Comparison of ENCODE assay signal across 8 cellular contexts in the genomic region with DNA sequence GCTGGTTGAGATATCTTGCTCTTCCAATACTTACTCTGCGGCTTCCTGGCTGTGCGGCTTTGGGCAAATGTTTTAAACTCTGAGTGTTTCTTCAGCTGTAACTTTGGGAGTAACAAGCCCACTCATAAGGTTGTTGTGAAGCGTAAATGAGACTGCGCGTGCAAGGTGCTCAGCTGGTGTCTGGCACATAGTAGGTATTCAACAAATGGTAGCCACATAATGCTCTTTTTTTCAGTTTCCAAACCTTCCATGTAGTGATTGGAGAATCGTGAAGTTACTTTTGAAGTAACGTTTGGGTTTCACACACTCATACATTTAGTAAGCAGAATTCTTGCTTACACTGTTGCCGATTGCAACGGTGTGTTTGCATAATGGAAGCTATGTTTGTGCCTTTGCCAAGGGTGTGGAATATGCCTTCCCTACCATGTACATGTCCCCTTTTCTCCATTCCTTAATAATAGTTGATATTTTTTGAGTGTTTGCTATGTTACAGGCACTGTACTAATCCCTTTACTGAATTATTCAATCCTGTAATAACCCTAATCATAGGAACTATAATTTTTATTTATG. TPM values are rescaled to one million over a fixed set of nuclear protein-coding genes. Genes with fewer than 3 reads are reported as not detected.
DNase-seq lines count a peak whose midpoint lies in the region; TF ChIP-seq lines count a peak whose summit lies in the region.

No MANE protein-coding gene starts in this region.

- peaks cover 19% of the 10 kb centered on the region for H3K4me1 Mint-ChIP-seq in osteocyte (ENCODE audit: unreplicated experiment)

- no peaks in the 10 kb centered on the region for H3K27me3 ChIP-seq in DOHH2 (ENCODE audit: control insufficient read depth, low read length)
- no peaks in the 10 kb centered on the region for H3K27me3 ChIP-seq in PC-9 (ENCODE audit: insufficient read depth, low read depth)

- POLR2A ChIA-PET in PC-9 (lab: Charles Lee; ENCODE audit: unreplicated experiment): no interaction called here

- H3K4me2 ChIP-seq in DOHH2 (ENCODE audit: low read length) (peak overlapping the region; percentile 62), PC-9 (peak overlapping the region; percentile 85)

- CTCF ChIA-PET in PC-9 (lab: Charles Lee): no interaction called here

- no TSS peak for BruUV-seq in PC-9 (replicated peaks; lab: Mats Ljungman, UMichigan)

- H3K36me3 ChIP-seq in DOHH2 (ENCODE audit: control insufficient read depth, low read length) (no peaks in the 10 kb centered on the region), PC-9 (ENCODE audit: low read depth) (no peaks in the 10 kb centered on the region)

- peak overlapping the region; percentile 94 for H3K4me3 Mint-ChIP-seq in osteocyte (ENCODE audit: unreplicated experiment)

- H2AFZ ChIP-seq in PC-9: peak overlapping the region; percentile 94

- DNase-seq in PC-9: no peak
- no peak for DNase-seq in epithelial cell of prostate (ENCODE audit: low read depth, low spot score)
- DNase-seq in osteocyte (ENCODE audit: extremely low spot score, unreplicated experiment): no peak
- DNase-seq in middle frontal gyrus (ENCODE audit: extremely low spot score, low spot score): no peak
- DNase-seq in MV-4-11 (lab: John Stamatoyannopoulos, UW): no peak
- DNase-seq in COLO829 (ENCODE audit: low spot score): no peak
- DNase-seq in G401 (ENCODE audit: low spot score): no peak

- in situ Hi-C loops in G401 (cut with HindIII; ENCODE audit: low sequenced_read_pairs): no loop called here

- intact Hi-C loops in PC-9 (cut with micrococcal nuclease; ENCODE audit: unreplicated experiment): loop anchor here (2.0 to 5.0 kb wide), 2 partner anchors 87 to 160 kb away; a partner anchor contains a TSS

- no peaks in the 10 kb centered on the region for H3K9me3 Mint-ChIP-seq in osteocyte (ENCODE audit: unreplicated experiment)

- TF ChIP-seq CTCF in DOHH2 (IDR thresholded peaks at IDR 0.05; ENCODE audit: low read depth, low read length, poor library complexity, severe bottlenecking): no peak
- no peak for TF ChIP-seq CTCF in PC-9 (conservative IDR thresholded peaks at IDR 0.05)
- no peak for TF ChIP-seq CTCF in osteocyte (IDR thresholded peaks at IDR 0.05)

- H3K4me3 ChIP-seq in DOHH2 (ENCODE audit: low read length) (peak overlapping the region; percentile 92), PC-9 (peak overlapping the region; percentile 93)

- H3K9me3 ChIP-seq in DOHH2 (ENCODE audit: control insufficient read depth, insufficient read depth, low read length): no peaks in the 10 kb centered on the region
- no peaks in the 10 kb centered on the region for H3K9me3 ChIP-seq in PC-9 (ENCODE audit: insufficient read depth, low read depth)

- H3K9me2 ChIP-seq in DOHH2 (replicated peaks; ENCODE audit: control insufficient read depth, low read length) (no peaks in the 10 kb centered on the region), PC-9 (ENCODE audit: insufficient read depth) (no peaks in the 10 kb centered on the region)

- H3K27ac Mint-ChIP-seq in osteocyte (ENCODE audit: unreplicated experiment): peak overlapping the region; percentile 96

- H3K36me3 Mint-ChIP-seq in osteocyte (ENCODE audit: unreplicated experiment): no peaks in the 10 kb centered on the region

- H3K27ac ChIP-seq in DOHH2 (ENCODE audit: low read depth, low read length) (peak overlapping the region; percentile 67), PC-9 (peak overlapping the region; percentile 57), epithelial cell of prostate (peak overlapping the region; percentile 79)

- peaks cover 7% of the 10 kb centered on the region for H3F3A ChIP-seq in DOHH2 (ENCODE audit: control insufficient read depth, insufficient read depth)
- 0 out of 2 replicates have a peak, but pooled peaks cover 6% of the 10 kb centered on the region for H3F3A ChIP-seq in PC-9 (ENCODE audit: insufficient read depth, low read depth)

- H4K20me1 ChIP-seq in DOHH2 (ENCODE audit: control insufficient read depth, insufficient read depth, low read depth, low read length): no peaks in the 10 kb centered on the region
- H4K20me1 ChIP-seq in PC-9 (ENCODE audit: insufficient read depth): no peaks in the 10 kb centered on the region

- H3K4me1 ChIP-seq in DOHH2 (ENCODE audit: control insufficient read depth, low read length): peaks cover 18% of the 10 kb centered on the region
- peaks cover 12% of the 10 kb centered on the region for H3K4me1 ChIP-seq in PC-9 (replicated peaks; ENCODE audit: insufficient read depth)

- peaks cover 22% of the 10 kb centered on the region for H3K27me3 Mint-ChIP-seq in osteocyte (ENCODE audit: unreplicated experiment)

- peaks cover 51% of the 10 kb centered on the region for H3K79me2 ChIP-seq in DOHH2 (ENCODE audit: control insufficient read depth, low read length)
- H3K79me2 ChIP-seq in PC-9 (ENCODE audit: low read depth): peaks cover 15% of the 10 kb centered on the region

RNA-seq across cellular contexts. Expression of a gene that starts 0.8 kb away (rescaled TPM):
- total RNA-seq in PC-9 (2021): 27.9 and 30.1 TPM in 2 replicates
- 15.7 and 20.1 TPM in 2 replicates for total RNA-seq in osteocyte
- total RNA-seq in G401 (2014; rRNA removed; shearing (Covaris generic)): 37.0 and 45.4 TPM in 2 replicates
